Comparison of ENCODE assay signal across 1 cellular context in genomic region chr19:51637362-51637978, GRCh38.
TF ChIP-seq lines count a peak whose summit lies in the region.

No MANE protein-coding gene starts in this region.

TF ChIP-seq in H1, 55 proteins besides CTCF, POLR2A, EP300 and RAD21 (continued from another document):
- TF ChIP-seq, protein P1, sequence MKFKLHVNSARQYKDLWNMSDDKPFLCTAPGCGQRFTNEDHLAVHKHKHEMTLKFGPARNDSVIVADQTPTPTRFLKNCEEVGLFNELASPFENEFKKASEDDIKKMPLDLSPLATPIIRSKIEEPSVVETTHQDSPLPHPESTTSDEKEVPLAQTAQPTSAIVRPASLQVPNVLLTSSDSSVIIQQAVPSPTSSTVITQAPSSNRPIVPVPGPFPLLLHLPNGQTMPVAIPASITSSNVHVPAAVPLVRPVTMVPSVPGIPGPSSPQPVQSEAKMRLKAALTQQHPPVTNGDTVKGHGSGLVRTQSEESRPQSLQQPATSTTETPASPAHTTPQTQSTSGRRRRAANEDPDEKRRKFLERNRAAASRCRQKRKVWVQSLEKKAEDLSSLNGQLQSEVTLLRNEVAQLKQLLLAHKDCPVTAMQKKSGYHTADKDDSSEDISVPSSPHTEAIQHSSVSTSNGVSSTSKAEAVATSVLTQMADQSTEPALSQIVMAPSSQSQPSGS (IDR thresholded peaks at IDR 0.05; ENCODE audit: low read length) = no peak
- no peak for TF ChIP-seq SUZ12 (IDR thresholded peaks at IDR 0.05; ENCODE audit: low read length)
- no peak for TF ChIP-seq CBX8 (IDR thresholded peaks at IDR 0.05; ENCODE audit: borderline replicate concordance, low read depth, low read length)
- TF ChIP-seq POLR2AphosphoS5 (IDR thresholded peaks at IDR 0.05; ENCODE audit: low read depth, low read length) = no peak
- no peak for TF ChIP-seq EGR1 (IDR thresholded peaks at IDR 0.05; ENCODE audit: borderline replicate concordance, low read depth, low read length)
- TF ChIP-seq BACH1 (IDR thresholded peaks at IDR 0.05; ENCODE audit: low read length) = no peak
- TF ChIP-seq KDM1A (IDR thresholded peaks at IDR 0.05; ENCODE audit: borderline replicate concordance, low read length) = no peak
TF ChIP-seq in H1: peak in this region for 0.
